Comparison of ENCODE assay signal across 30 cellular contexts in the genomic region with DNA sequence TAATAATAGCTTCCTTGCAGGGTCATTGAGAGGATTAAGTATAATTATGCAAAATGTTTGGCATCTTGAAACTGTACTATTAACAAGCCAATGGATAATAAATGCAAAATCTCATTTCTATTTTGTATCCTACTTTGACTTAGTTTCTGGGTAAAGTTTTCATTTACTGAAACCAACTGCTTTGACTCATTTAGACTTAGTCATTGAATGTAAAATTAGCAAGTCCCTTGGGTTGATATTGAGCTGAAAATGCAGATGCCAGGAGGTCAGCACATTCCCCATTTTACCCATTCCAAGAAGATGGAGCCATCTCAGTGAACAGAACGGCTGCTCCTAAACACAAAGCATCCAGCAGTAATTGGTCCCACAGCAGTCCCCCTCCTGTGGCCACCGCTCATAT.
"Had no signal": no experiment of that assay in that cellular context is flagged by ENCODE, and none has a peak within 500 bp of the region (broad histone marks: within the 10 kb centered on the region; RNA-seq: fewer than 3 reads in every experiment).

No MANE protein-coding gene starts in this region.

- H3K4me1 ChIP-seq: ascending aorta had no signal

- H3K27ac ChIP-seq: ascending aorta, cardiac muscle cell, VCaP had no signal

- H3K9me3 ChIP-seq: ascending aorta, MG63 had no signal

- DNase-seq: activated B cell treated with CpG ODN at 0.5 μM for 24 hours; activated CD4-positive, alpha-beta memory T cell treated with anti-CD3 and anti-CD28 coated beads, Interleukin-2, amount 10 ng/mL, durations not matched to agents 7 days and 5 days; activated CD4-positive, alpha-beta T cell treated with anti-CD3 and anti-CD28 coated beads for 48 hours; activated CD4-positive, CD25-positive, alpha-beta regulatory T cell treated with anti-CD3 and anti-CD28 coated beads, Interleukin-2, amount 50 U/mL, for 72 hours; activated CD8-positive, alpha-beta memory T cell treated with anti-CD3 and anti-CD28 coated beads for 24 hours; activated CD8-positive, alpha-beta memory T cell treated with anti-CD3 and anti-CD28 coated beads, Interleukin-2, amount 10 ng/mL, durations not matched to agents 7 days and 5 days; activated CD8-positive, alpha-beta memory T cell treated with anti-CD3 and anti-CD28 coated beads, Interleukin-2, amount 50 U/mL, for 48 hours; activated effector memory CD4-positive, alpha-beta T cell treated with Interleukin-2 at 50 U/mL for 16 hours; activated naive CD4-positive, alpha-beta T cell treated with anti-CD3 and anti-CD28 coated beads, Interleukin-2, amount 10 ng/mL, durations not matched to agents 7 days and 5 days; activated naive CD8-positive, alpha-beta T cell treated with anti-CD3 and anti-CD28 coated beads, Interleukin-2, amount 50 U/mL, for 24 hours; activated T-cell treated with anti-CD3 and anti-CD28 coated beads, Interleukin-2, amount 50 U/mL, for 48 hours; MG63; NCI-H1048; NCI-H1105 treated with DMSO at 0.1 percent for 48 hours; NCI-H1436; NCI-H1694; NCI-H2029; NCI-H510A; NCI-H526; NCI-H748 treated with DMSO at 0.1 percent for 48 hours; NK-92 treated with Interleukin-12 subunit alpha and Interleukin-12 subunit beta, amount 100 ng/mL, for 24 hours; OCI-M1; Right ventricle myocardium superior; SW 1271; T-helper 1 cell; T-helper 2 cell; T-helper 9 cell had no signal

- H3K36me3 ChIP-seq: ascending aorta, cardiac muscle cell, MG63 had no signal

- ATAC-seq: activated CD8-positive, alpha-beta memory T cell treated with anti-CD3 and anti-CD28 coated beads, Interleukin-2, amount 10 ng/mL, durations not matched to agents 7 days and 5 days; activated naive CD8-positive, alpha-beta T cell treated with anti-CD3 and anti-CD28 coated beads, Interleukin-2, amount 50 U/mL, for 24 hours had no signal

- H3K27me3 ChIP-seq: ascending aorta, cardiac muscle cell, MG63 had no signal

- H3K4me3 ChIP-seq: ascending aorta, cardiac muscle cell, MG63 had no signal
